In the genomic region with DNA sequence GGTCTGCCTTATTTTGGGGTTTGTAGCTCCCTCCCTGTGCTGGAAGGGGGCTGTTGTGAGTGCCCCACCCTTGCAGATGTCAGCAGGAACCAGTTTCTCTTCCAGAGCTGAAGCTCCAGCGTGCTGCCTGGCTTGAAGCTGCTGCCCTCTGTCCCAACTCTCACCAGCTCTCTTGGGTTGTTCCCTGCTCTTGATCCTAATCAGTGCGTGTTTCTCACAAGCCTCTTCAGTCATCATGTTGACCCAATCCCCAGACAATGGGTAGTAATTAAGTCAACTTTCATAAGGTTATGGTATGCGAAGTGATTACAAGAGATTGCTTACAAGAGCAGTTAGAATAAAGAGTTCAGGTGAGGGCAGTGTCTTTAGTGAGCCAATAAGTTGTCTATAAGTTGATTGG, we compare ENCODE assay signal across 5 cellular contexts. TPM values are rescaled to one million over a fixed set of nuclear protein-coding genes. Genes with fewer than 3 reads are reported as not detected.
"Had no signal": no experiment of that assay in that cellular context is flagged by ENCODE, and none has a peak within 500 bp of the region (broad histone marks: within the 10 kb centered on the region; RNA-seq: fewer than 3 reads in every experiment).

No MANE protein-coding gene starts in this region.

- H3K4me2 ChIP-seq: GM23338 had no signal

- ATAC-seq: GM23338, HepG2, K562 had no signal

- H2AFZ ChIP-seq: GM23338 had no signal

- H3K4me3 ChIP-seq: GM23338, K562 had no signal

- DNase-seq: H9, KG1 had no signal

RNA-seq across cellular contexts. Expression of a gene that starts 57.0 kb away (rescaled TPM):
- total RNA-seq: HepG2, K562 had no signal
